8 cellular contexts compared by ENCODE assay signal in genomic region chr2:234711308-234711707, GRCh38.
"Had no signal": no experiment of that assay in that cellular context is flagged by ENCODE, and none has a peak within 500 bp of the region (broad histone marks: within the 10 kb centered on the region; RNA-seq: fewer than 3 reads in every experiment).

No MANE protein-coding gene starts in this region.

- H2AFZ ChIP-seq: GM23248 had no signal

- DNase-seq: GM23248, GOT3, H9, HCEC 1CT, KBM-7 had no signal

- H3K4me3 ChIP-seq: GM23248 had no signal

- H3K9ac ChIP-seq: GM23248, KMS-11 had no signal

- H3K4me2 ChIP-seq: KMS-11 had no signal

- H3K9me3 Mint-ChIP-seq: H9 had no signal

- H3K27ac ChIP-seq: GM23248, KMS-11 had no signal

- FAIRE-seq: H54, HTR-8/SVneo had no signal
